In the genomic region with DNA sequence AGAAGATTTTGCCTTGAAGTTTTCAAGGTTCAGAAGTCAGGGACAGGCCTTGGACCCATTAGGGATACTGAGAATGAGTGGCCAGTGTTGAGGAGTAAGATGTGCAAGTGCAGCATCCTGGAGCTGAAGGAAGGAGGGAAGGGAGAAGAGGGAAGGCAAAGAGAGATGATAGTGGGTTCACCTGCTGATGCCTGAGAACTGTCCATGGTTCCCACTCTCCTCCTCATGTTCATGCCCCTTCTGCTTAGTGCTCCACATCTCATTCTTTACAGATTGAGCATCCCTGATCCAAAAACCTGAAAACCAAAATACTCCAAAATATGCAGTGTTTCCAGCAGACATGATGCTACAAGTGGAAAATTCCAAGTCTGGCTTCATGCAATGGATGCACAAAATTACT, we compare ENCODE assay signal across 22 cellular contexts.
"Had no signal": no experiment of that assay in that cellular context is flagged by ENCODE, and none has a peak within 500 bp of the region (broad histone marks: within the 10 kb centered on the region; RNA-seq: fewer than 3 reads in every experiment).

No MANE protein-coding gene starts in this region.

- ATAC-seq: K562, Panc1, PC-3 had no signal

- DNase-seq: IMR-90; Kasumi-1; MM.1S; NCI-H1092 treated with DMSO at 0.1 percent for 48 hours; NCI-H1436; NCI-H187; NCI-H2029; NCI-H2081 treated with DMSO at 0.1 percent for 48 hours; NCI-H2171; NCI-H226; NCI-H446; NCI-H510A; NCI-H524 treated with DMSO at 0.1 percent for 48 hours; NCI-H69; NCI-H774; NK-92 treated with Interleukin-12 subunit alpha and Interleukin-12 subunit beta, amount 100 ng/mL, for 24 hours; PC-3; SHP77 had no signal

- H3K4me2 ChIP-seq: KMS-11 had no signal

- H3K27ac ChIP-seq: KMS-11, RWPE1 had no signal

- H3K9ac ChIP-seq: KMS-11 had no signal

- H3K4me3 ChIP-seq: K562 had no signal
